ENCODE assay signal across 13 cellular contexts in the genomic region with DNA sequence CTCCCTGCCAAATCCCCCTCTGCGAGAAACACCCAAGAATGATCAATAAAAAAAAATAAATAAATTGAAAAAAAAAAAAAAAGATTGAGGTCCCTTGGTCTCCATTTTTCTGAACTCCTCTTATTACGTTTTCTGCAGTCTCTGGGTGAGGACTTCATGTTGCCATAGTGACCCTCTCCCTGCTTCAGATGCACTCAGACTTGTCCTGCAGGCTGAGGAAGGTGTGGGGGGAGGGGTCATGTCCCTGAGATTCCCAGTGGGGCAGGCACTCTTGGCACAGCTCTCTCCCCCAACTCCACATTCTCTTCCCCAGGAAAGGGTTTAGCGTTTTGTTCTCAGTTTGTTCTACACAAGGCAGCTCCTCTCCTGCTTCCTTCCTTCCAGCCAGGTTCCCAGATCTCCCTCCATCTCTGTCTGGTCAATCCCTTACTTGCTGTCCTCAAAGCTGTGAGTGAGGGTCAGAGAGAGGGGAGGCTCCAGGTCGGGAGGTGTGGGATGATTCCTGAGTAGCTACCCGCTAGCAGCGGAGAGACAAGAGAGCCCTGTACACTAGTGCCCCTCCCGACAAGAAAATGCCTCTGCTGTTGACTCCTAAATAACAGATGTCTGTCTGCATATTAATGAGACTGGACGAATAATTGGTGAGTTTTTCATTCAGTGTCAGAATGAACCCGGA. TPM values are rescaled to one million over a fixed set of nuclear protein-coding genes. Genes with fewer than 3 reads are reported as not detected.
DNase-seq lines count a peak whose midpoint lies in the region; FAIRE-seq and TF ChIP-seq lines count a peak whose summit lies in the region.
"Had no signal": no experiment of that assay in that cellular context is flagged by ENCODE, and none has a peak within 500 bp of the region (broad histone marks: within the 10 kb centered on the region; RNA-seq: fewer than 3 reads in every experiment).

No MANE protein-coding gene starts in this region.

- TF ChIP-seq CTCF in spleen (IDR thresholded peaks at IDR 0.05 in 8 of 11, conservative IDR thresholded peaks at IDR 0.05 in 3 of 11) = no peak

- no peaks in the 10 kb centered on the region for H3K36me3 ChIP-seq in spleen
- H3K36me3 ChIP-seq: thoracic aorta had no signal

- no peak for TF ChIP-seq POLR2A in spleen (IDR thresholded peaks at IDR 0.05)

- intact Hi-C loops in spleen (cut with DNase I; ENCODE audit: low total_unique reads) = no loop called here

- 59 to 74% (median 64%) methylated on average over 9 of the region's 9 CpGs for WGBS in spleen, 5 donors

- no peaks in the 10 kb centered on the region for H3K27me3 ChIP-seq in spleen (replicated peaks in 1 of 7)
- H3K27me3 ChIP-seq: hepatocyte had no signal

- H3K27ac ChIP-seq in spleen = no peak overlapping the region
- H3K27ac ChIP-seq: 22Rv1, hepatocyte, thoracic aorta had no signal

- H3K4me1 ChIP-seq in spleen = no peaks in the 10 kb centered on the region

- DNase-seq in DMS53 (lab: John Stamatoyannopoulos, UW) = peak; percentile 61
- no peak for DNase-seq in DMS53 treated with DMSO at 0.1 percent for 48 hours (lab: John Stamatoyannopoulos, UW; ENCODE audit: unreplicated experiment)
- peak; percentile 55 for DNase-seq in NCI-H82 treated with DMSO at 0.1 percent for 48 hours (lab: John Stamatoyannopoulos, UW; ENCODE audit: unreplicated experiment)
- DNase-seq in iPS-NIHi11 (ENCODE audit: low spot score) = peak; percentile 37
- DNase-seq in spleen = peak; percentile 16
- DNase-seq in KG1 (lab: John Stamatoyannopoulos, UW) = no peak
- no peak for DNase-seq in stimulated activated CD4-positive, alpha-beta T cell treated with anti-CD3 and anti-CD28 coated beads, Interleukin-2, amount 100 ng/mL, for 48 hours
- DNase-seq in RCC 7860 (ENCODE audit: low spot score) = no peak
- DNase-seq: activated CD4-positive, alpha-beta T cell treated with anti-CD3 and anti-CD28 coated beads for 1 hour; COR-L47 had no signal

- no peak overlapping the region for H3K4me3 ChIP-seq in spleen
- H3K4me3 ChIP-seq: hepatocyte, thoracic aorta had no signal

- H3K9me3 ChIP-seq in spleen = no peaks in the 10 kb centered on the region
- H3K9me3 ChIP-seq: thoracic aorta had no signal

- FAIRE-seq in RCC 7860 (lab: Jason Lieb, UNC) = no peak

RNA-seq across cellular contexts. Expression of a gene that starts 9.1 kb away (rescaled TPM):
- under 1 TPM; 0.09 to 0.47 (median 0.32) TPM for total RNA-seq in spleen
- polyA plus RNA-seq in spleen = under 1 TPM; 0.11 to 0.42 (median 0.17) TPM

RNA-seq across cellular contexts. Expression of a gene that starts 11.9 kb away (rescaled TPM):
- 100 to 1,000 TPM in 1 of 7 donors, 10 to 100 TPM in 6; 55.4 to 144 (median 79.0) TPM for total RNA-seq in spleen
- 10 to 100 TPM; 20.3 to 64.5 (median 27.0) TPM for polyA plus RNA-seq in spleen

RNA-seq across cellular contexts. Expression of a gene that starts 27.5 kb away (rescaled TPM):
- 10 to 100 TPM; 45.5 to 63.3 (median 51.9) TPM for total RNA-seq in spleen
- polyA plus RNA-seq in spleen = 10 to 100 TPM; 38.0 to 64.8 (median 40.6) TPM

RNA-seq across cellular contexts. Expression of a gene that starts 35.9 kb away (rescaled TPM):
- 1,000 to 10,000 TPM in 3 of 7 donors, 100 to 1,000 TPM in 4; 702 to 1,170 (median 925) TPM for total RNA-seq in spleen
- 1,000 to 10,000 TPM; 5,502 to 6,357 (median 5,985) TPM for polyA plus RNA-seq in spleen

RNA-seq across cellular contexts. Expression of a gene that starts 53.7 kb away (rescaled TPM):
- 10 to 100 TPM; 17.1 to 27.9 (median 22.4) TPM for total RNA-seq in spleen
- 10 to 100 TPM in 1 of 3 donors, 1 to 10 TPM in 2; 6.7 to 10.5 (median 8.2) TPM for polyA plus RNA-seq in spleen

Comparison
In these comparisons a context has a peak if more than half of its experiments do, and no peak if none do; other contexts are left out.
1. DNase-seq: peak in DMS53 (single experiment), NCI-H82 treated with DMSO at 0.1 percent for 48 hours (single experiment), iPS-NIHi11 (single experiment) and spleen (single experiment); none in DMS53 treated with DMSO at 0.1 percent for 48 hours (single experiment), KG1 (single experiment), stimulated activated CD4-positive, alpha-beta T cell treated with anti-CD3 and anti-CD28 coated beads, Interleukin-2, amount 100 ng/mL, for 48 hours (0 of 2) and RCC 7860 (single experiment).